In genomic region chr17:40340880-40341807, GRCh38 we compare ENCODE assay signal across 9 cellular contexts. TPM values are rescaled to one million over a fixed set of nuclear protein-coding genes. Genes with fewer than 3 reads are reported as not detected.
DNase-seq lines count a peak whose midpoint lies in the region; ATAC-seq, FAIRE-seq and TF ChIP-seq lines count a peak whose summit lies in the region.
"Had no signal": no experiment of that assay in that cellular context is flagged by ENCODE, and none has a peak within 500 bp of the region (broad histone marks: within the 10 kb centered on the region; RNA-seq: fewer than 3 reads in every experiment).

No MANE protein-coding gene starts in this region.

- TF ChIP-seq EP300 in transverse colon (IDR thresholded peaks at IDR 0.05; ENCODE audit: low read depth) = peak; percentile 65

- TF ChIP-seq CTCF in BE2C (IDR thresholded peaks at IDR 0.05; ENCODE audit: low read depth, low read length) = no peak
- TF ChIP-seq CTCF in HL-60 (IDR thresholded peaks at IDR 0.05; ENCODE audit: insufficient read depth, low read length) = no peak
- no peak for TF ChIP-seq CTCF in pancreas (IDR thresholded peaks at IDR 0.05)
- peak in 2 of 5 experiments; percentile 27 to 37 for TF ChIP-seq CTCF in transverse colon (IDR thresholded peaks at IDR 0.05)

- peak overlapping the region; percentile 65 for H3K4me3 ChIP-seq in BE2C (ENCODE audit: low read depth, low read length)
- peak overlapping the region; percentile 10; the same call in 1 of the 2 replicates for H3K4me3 ChIP-seq in HL-60 (replicated peaks; ENCODE audit: insufficient read depth, low read length)
- H3K4me3 ChIP-seq in pancreas = peak overlapping the region; percentile 59 to 80 (median 73)
- H3K4me3 ChIP-seq in transverse colon = peak overlapping the region; percentile 72 to 89 (median 78)

- intact Hi-C loops in Right ventricle myocardium inferior (cut with DNase I) = loop anchor here (1.0 to 10.0 kb wide), 2 partner anchors 10 to 236 kb away; partner anchors contain the start of gene NR1D1
- intact Hi-C loops in pancreas (cut with DNase I) = no loop called here
- intact Hi-C loops in transverse colon (cut with DNase I; ENCODE audit: low total_unique reads) = no loop called here

- 0 to 1% methylated on average over 40 to 54 of the region's 55 CpGs for WGBS in pancreas, 2 donors
- 0 to 1% methylated on average over 2 to 27 of the region's 55 CpGs for WGBS in transverse colon (ENCODE audit: low coverage in 1 of 2), 2 donors

- no peak for FAIRE-seq in pancreas (lab: Jason Lieb, UNC)

- H3K9me3 ChIP-seq in BE2C (no peaks in the 10 kb centered on the region), pancreas (no peaks in the 10 kb centered on the region), transverse colon (no peaks in the 10 kb centered on the region)

- peaks cover 46% of the 10 kb centered on the region for H3K4me1 ChIP-seq in BE2C
- H3K4me1 ChIP-seq in pancreas = peaks cover 4 to 40% (median 5%) of the 10 kb centered on the region in 3 donors
- H3K4me1 ChIP-seq in transverse colon = peaks cover 17 to 63% (median 40%) of the 10 kb centered on the region in 4 donors

- peaks cover 6 to 7% of the 10 kb centered on the region in 2 donors for H3K36me3 Mint-ChIP-seq in activated naive CD4-positive, alpha-beta T cell treated with anti-CD3 and anti-CD28 coated beads, Interleukin-2, amount 50 U/mL, for 72 hours

- peak; percentile 53 for ATAC-seq in GM19328 (IDR thresholded peaks at IDR 0.05; ENCODE audit: unreplicated experiment)
- peak; percentile 83 to 89 for ATAC-seq in activated naive CD4-positive, alpha-beta T cell treated with anti-CD3 and anti-CD28 coated beads, Interleukin-2, amount 50 U/mL, for 72 hours
- ATAC-seq in Right ventricle myocardium inferior = peak; percentile 84
- peak; percentile 47 to 65 (median 58) for ATAC-seq in pancreas

- H3K27ac Mint-ChIP-seq in activated naive CD4-positive, alpha-beta T cell treated with anti-CD3 and anti-CD28 coated beads, Interleukin-2, amount 50 U/mL, for 72 hours = peak overlapping the region in 1 of 2 donors; percentile 52

- H3K27me3 ChIP-seq in BE2C = no peaks in the 10 kb centered on the region
- no peaks in the 10 kb centered on the region for H3K27me3 ChIP-seq in HL-60 (ENCODE audit: insufficient read depth, poor library complexity, severe bottlenecking)
- H3K27me3 ChIP-seq in pancreas = no peaks in the 10 kb centered on the region
- no peaks in the 10 kb centered on the region for H3K27me3 ChIP-seq in transverse colon

- H3K9me3 Mint-ChIP-seq in activated naive CD4-positive, alpha-beta T cell treated with anti-CD3 and anti-CD28 coated beads, Interleukin-2, amount 50 U/mL, for 72 hours = no peaks in the 10 kb centered on the region

- DNase-seq in BE2C (peak; percentile 88), HL-60 (ENCODE audit: low read depth in 1 of 2, low spot score in 1 of 2) (peak in 1 of 2 experiments; percentile 85), SK-MEL-5 (ENCODE audit: low read depth, low spot score) (peak; percentile 69), Right ventricle myocardium inferior (ENCODE audit: missing footprints) (peak; percentile 98), pancreas (peak; percentile 77 to 92 (median 86)), transverse colon (peak; percentile 94)
- peak; percentile 78 to 84 for DNase-seq in activated naive CD4-positive, alpha-beta T cell treated with anti-CD3 and anti-CD28 coated beads, Interleukin-2, amount 50 U/mL, for 72 hours (ENCODE audit: low spot score in 2 of 2)

- no peak for TF ChIP-seq POLR2A in transverse colon (IDR thresholded peaks at IDR 0.05)

- H3K36me3 ChIP-seq in BE2C (peaks cover 28% of the 10 kb centered on the region), pancreas (no peaks in the 10 kb centered on the region), transverse colon (no peaks in the 10 kb centered on the region)

- in situ Hi-C loops in SK-MEL-5 (cut with HindIII; ENCODE audit: low pct_unique_long_range_greater_than_20kb, low sequenced_read_pairs) (no loop called here), transverse colon (cut with MboI; ENCODE audit: low pct_ligation_motif_present in 1 of 4, low pct_unique_long_range_greater_than_20kb in 1 of 4, low sequenced_read_pairs in 3 of 4) (no loop called here)

- H3K27ac ChIP-seq in HL-60 (replicated peaks) (peak overlapping the region; percentile 33), pancreas (peak overlapping the region; percentile 68 to 89 (median 79)), transverse colon (peak overlapping the region; percentile 94 to 95 (median 95))

RNA-seq across cellular contexts. Expression of gene GJD3, which starts 23.4 kb away (rescaled TPM):
- 11.3 TPM for polyA plus RNA-seq in BE2C (2012; ENCODE audit: insufficient read depth, insufficient read length, low read depth)
- not detected in 2 replicates for total RNA-seq in SK-MEL-5 (2014; rRNA removed; shearing (Covaris generic))
- polyA plus RNA-seq in SK-MEL-5 (2015; cell fraction: cytosol; rRNA removed) = 0.18 TPM in 1 of 2 replicates, not detected in the other
- not detected in 2 replicates for polyA plus RNA-seq in SK-MEL-5 (2015; cell fraction: nucleus; rRNA removed)
- not detected for total RNA-seq in activated naive CD4-positive, alpha-beta T cell treated with anti-CD3 and anti-CD28 coated beads, Interleukin-2, amount 50 U/mL, for 72 hours
- 0.92 TPM for total RNA-seq in Right ventricle myocardium inferior
- under 1 TPM in 5 of 6 donors, not detected in 1; 0.19 to 0.67 (median 0.40) TPM for total RNA-seq in pancreas
- polyA plus RNA-seq in pancreas = under 1 TPM in 1 of 2 donors, not detected in 1; 0.09 TPM
- total RNA-seq in transverse colon = not detected
- total RNA-seq: HT1080 had no signal

RNA-seq across cellular contexts. Expression of gene RARA, which starts 32.2 kb away (rescaled TPM):
- 141 TPM for polyA plus RNA-seq in BE2C (2012; ENCODE audit: insufficient read depth, insufficient read length, low read depth)
- 7.6 and 9.0 TPM in 2 replicates for total RNA-seq in SK-MEL-5 (2014; rRNA removed; shearing (Covaris generic))
- polyA plus RNA-seq in SK-MEL-5 (2015; cell fraction: cytosol; rRNA removed) = 25.5 and 26.4 TPM in 2 replicates
- polyA plus RNA-seq in SK-MEL-5 (2015; cell fraction: nucleus; rRNA removed) = 10.9 and 16.4 TPM in 2 replicates
- total RNA-seq in activated naive CD4-positive, alpha-beta T cell treated with anti-CD3 and anti-CD28 coated beads, Interleukin-2, amount 50 U/mL, for 72 hours = 10 to 100 TPM; 21.0 to 23.0 TPM
- total RNA-seq in Right ventricle myocardium inferior (17.9 TPM), pancreas (10 to 100 TPM in 3 of 6 donors, 1 to 10 TPM in 3; 6.8 to 19.7 (median 10.1) TPM), transverse colon (100 to 1,000 TPM in 1 of 4 donors, 10 to 100 TPM in 3; 23.5 to 110 (median 49.1) TPM)
- 10 to 100 TPM; 14.7 to 15.0 TPM for polyA plus RNA-seq in pancreas

RNA-seq across cellular contexts. Expression of gene CDC6, which starts 53.5 kb away (rescaled TPM):
- polyA plus RNA-seq in BE2C (2012; ENCODE audit: insufficient read depth, insufficient read length, low read depth) = 7.1 TPM
- 54.7 TPM in 2 replicates for total RNA-seq in SK-MEL-5 (2014; rRNA removed; shearing (Covaris generic))
- polyA plus RNA-seq in SK-MEL-5 (2015; cell fraction: cytosol; rRNA removed) = 47.1 and 54.0 TPM in 2 replicates
- 47.8 and 53.1 TPM in 2 replicates for polyA plus RNA-seq in SK-MEL-5 (2015; cell fraction: nucleus; rRNA removed)
- total RNA-seq in activated naive CD4-positive, alpha-beta T cell treated with anti-CD3 and anti-CD28 coated beads, Interleukin-2, amount 50 U/mL, for 72 hours = 10 to 100 TPM; 81.8 to 86.7 TPM
- total RNA-seq in Right ventricle myocardium inferior (1.9 TPM), pancreas (1 to 10 TPM in 5 of 6 donors, under 1 TPM in 1; 0.71 to 3.3 (median 2.0) TPM), transverse colon (1 to 10 TPM in 3 of 4 donors, not detected in 1; 1.6 to 3.2 (median 2.4) TPM)
- 1 to 10 TPM in 1 of 2 donors, under 1 TPM in 1; 0.75 to 1.1 TPM for polyA plus RNA-seq in pancreas

Comparison
In these comparisons a context has a peak if more than half of its experiments do, and no peak if none do; other contexts are left out.
1. H3K4me3 ChIP-seq: peak in every context shown above with its lines; median percentile 78 in transverse colon; 73 in pancreas; 65 in BE2C; 10 in HL-60.
2. H3K27ac ChIP-seq: peak in every context shown above with its lines; median percentile 95 in transverse colon; 79 in pancreas; 33 in HL-60.
3. RNA of gene CDC6, which starts 53.5 kb away (total RNA-seq): 81.8 to 86.7 TPM in activated naive CD4-positive, alpha-beta T cell treated with anti-CD3 and anti-CD28 coated beads, Interleukin-2, amount 50 U/mL, for 72 hours and 54.7 TPM in SK-MEL-5; 0.71 to 3.3 TPM in pancreas, 1.6 to 3.2 TPM in transverse colon and 1.9 TPM in Right ventricle myocardium inferior (single experiment); every median in the first group is over 10 times any median in the second.
4. Peak in every context shown above with its lines, with median percentiles within 50 percentile points of each other: ATAC-seq.